In genomic region chrX:22742174-22742573, GRCh38 we compare ENCODE assay signal across 19 cellular contexts.
DNase-seq lines count a peak whose midpoint lies in the region; ATAC-seq and TF ChIP-seq lines count a peak whose summit lies in the region.
"Had no signal": no experiment of that assay in that cellular context is flagged by ENCODE, and none has a peak within 500 bp of the region (broad histone marks: within the 10 kb centered on the region; RNA-seq: fewer than 3 reads in every experiment).

No MANE protein-coding gene starts in this region.

- H3K4me1 ChIP-seq in body of pancreas (no peaks in the 10 kb centered on the region), right atrium auricular region (no peaks in the 10 kb centered on the region)
- H3K4me1 ChIP-seq: left lung, vagina had no signal

- TF ChIP-seq POLR2A in body of pancreas (IDR thresholded peaks at IDR 0.05), result no peak

- TF ChIP-seq CTCF in AG09309 (IDR thresholded peaks at IDR 0.05; ENCODE audit: control insufficient read depth, insufficient read depth, low read depth, low read length, missing control alignments) (no peak), HFFc6 (IDR thresholded peaks at IDR 0.05) (no peak), fibroblast of villous mesenchyme (IDR thresholded peaks at IDR 0.05; ENCODE audit: insufficient read depth, low read depth, low read length) (no peak), body of pancreas (IDR thresholded peaks at IDR 0.05) (no peak), right atrium auricular region (IDR thresholded peaks at IDR 0.05) (no peak)

- peaks cover 27% of the 10 kb centered on the region for H3K4me1 Mint-ChIP-seq in HFFc6 (ENCODE audit: low read depth)
- H3K4me1 Mint-ChIP-seq: activated naive CD8-positive, alpha-beta T cell treated with anti-CD3 and anti-CD28 coated beads, Interleukin-2, amount 50 U/mL, for 24 hours had no signal

- H3K9me3 Mint-ChIP-seq in HFFc6, result no peaks in the 10 kb centered on the region
- H3K9me3 Mint-ChIP-seq: activated naive CD8-positive, alpha-beta T cell treated with anti-CD3 and anti-CD28 coated beads, Interleukin-2, amount 50 U/mL, for 24 hours; activated T-helper 1 cell treated with anti-CD3 and anti-CD28 coated beads, Interleukin-12 subunit alpha, Interleukin-12 subunit beta, Interleukin-2, Interleukin-4 antibody, amounts not matched to agents 30 ng/mL and 10 ng/mL and 1 ng/mL, durations not matched to agents 14 hours and 24 hours and 36 hours had no signal

- H3K4me3 ChIP-seq in AG09309 (ENCODE audit: control insufficient read depth, low read depth, low read length) (no peak overlapping the region), fibroblast of villous mesenchyme (ENCODE audit: low read depth, low read length) (no peak overlapping the region), body of pancreas (no peak overlapping the region), right atrium auricular region (no peak overlapping the region)
- H3K4me3 ChIP-seq: coronary artery, left lung, vagina had no signal

- DNase-seq in AG09309 (ENCODE audit: low read depth) (peak; percentile 31), HFFc6 (peak; percentile 28), amniotic epithelial cell (ENCODE audit: low read depth) (peak; percentile 74), fibroblast of villous mesenchyme (ENCODE audit: low read depth) (peak; percentile 53), body of pancreas (no peak), right atrium auricular region (ENCODE audit: low spot score) (no peak)
- DNase-seq in central memory CD4-positive, alpha-beta T cell, result no peak
- DNase-seq: activated CD8-positive, alpha-beta T cell treated with anti-CD3 and anti-CD28 coated beads, Interleukin-2, amount 10 ng/mL, durations not matched to agents 7 days and 5 days; activated naive CD8-positive, alpha-beta T cell treated with anti-CD3 and anti-CD28 coated beads, Interleukin-2, amount 50 U/mL, for 24 hours; left lung; NCI-H2029 treated with DMSO at 0.1 percent for 48 hours; NCI-H748 treated with DMSO at 0.1 percent for 48 hours; RPMI8226; stimulated activated naive CD8-positive, alpha-beta T cell treated with anti-CD3 and anti-CD28 coated beads, Interleukin-15, Interleukin-2, amounts not matched to agents 100 U/mL and 50 U/mL, for 24 hours; SW 1271 had no signal

- no peaks in the 10 kb centered on the region for H3K36me3 Mint-ChIP-seq in HFFc6 (ENCODE audit: low read depth)

- ATAC-seq in body of pancreas (no peak), HG03135 (IDR thresholded peaks at IDR 0.05; ENCODE audit: unreplicated experiment) (no peak)
- ATAC-seq: activated CD8-positive, alpha-beta T cell treated with anti-CD3 and anti-CD28 coated beads, Interleukin-2, amount 10 ng/mL, durations not matched to agents 7 days and 5 days; activated naive CD8-positive, alpha-beta T cell treated with anti-CD3 and anti-CD28 coated beads, Interleukin-2, amount 50 U/mL, for 24 hours; left lung; stimulated activated naive CD8-positive, alpha-beta T cell treated with anti-CD3 and anti-CD28 coated beads, Interleukin-15, Interleukin-2, amounts not matched to agents 100 U/mL and 50 U/mL, for 24 hours had no signal

- H3K27me3 Mint-ChIP-seq in HFFc6 (ENCODE audit: insufficient read depth), result no peaks in the 10 kb centered on the region
- H3K27me3 Mint-ChIP-seq: activated naive CD8-positive, alpha-beta T cell treated with anti-CD3 and anti-CD28 coated beads, Interleukin-2, amount 50 U/mL, for 24 hours had no signal

- H3K9me3 ChIP-seq in body of pancreas (no peaks in the 10 kb centered on the region), right atrium auricular region (peaks cover 0 to 4% of the 10 kb centered on the region in 2 donors)
- H3K9me3 ChIP-seq: left lung, vagina had no signal

- no peaks in the 10 kb centered on the region for H3K27me3 ChIP-seq in body of pancreas
- no peaks in the 10 kb centered on the region for H3K27me3 ChIP-seq in right atrium auricular region
- H3K27me3 ChIP-seq: left lung, vagina had no signal

- H3K27ac ChIP-seq in body of pancreas, result no peak overlapping the region
- H3K27ac ChIP-seq in right atrium auricular region, result no peak overlapping the region
- H3K27ac ChIP-seq: coronary artery, left lung, vagina had no signal

- peak overlapping the region; percentile 71 for H3K27ac Mint-ChIP-seq in HFFc6
- H3K27ac Mint-ChIP-seq: activated CD8-positive, alpha-beta T cell treated with anti-CD3 and anti-CD28 coated beads, Interleukin-2, amount 10 ng/mL, durations not matched to agents 7 days and 5 days; activated naive CD8-positive, alpha-beta T cell treated with anti-CD3 and anti-CD28 coated beads, Interleukin-2, amount 50 U/mL, for 24 hours; activated T-helper 1 cell treated with anti-CD3 and anti-CD28 coated beads, Interleukin-12 subunit alpha, Interleukin-12 subunit beta, Interleukin-2, Interleukin-4 antibody, amounts not matched to agents 30 ng/mL and 10 ng/mL and 1 ng/mL, durations not matched to agents 14 hours and 24 hours and 36 hours had no signal

- WGBS in body of pancreas, 2 donors, result 67 to 87% methylated on average over 1 of the region's 1 CpG

- no peak overlapping the region; the same call in 1 of the 2 replicates for H3K4me3 Mint-ChIP-seq in HFFc6
- H3K4me3 Mint-ChIP-seq: activated CD8-positive, alpha-beta T cell treated with anti-CD3 and anti-CD28 coated beads, Interleukin-2, amount 10 ng/mL, durations not matched to agents 7 days and 5 days; activated naive CD8-positive, alpha-beta T cell treated with anti-CD3 and anti-CD28 coated beads, Interleukin-2, amount 50 U/mL, for 24 hours; activated T-helper 1 cell treated with anti-CD3 and anti-CD28 coated beads, Interleukin-12 subunit alpha, Interleukin-12 subunit beta, Interleukin-2, Interleukin-4 antibody, amounts not matched to agents 30 ng/mL and 10 ng/mL and 1 ng/mL, durations not matched to agents 14 hours and 24 hours and 36 hours had no signal

- intact Hi-C loops in body of pancreas (cut with DNase I), result no loop called here

- H3K36me3 ChIP-seq in body of pancreas (replicated peaks in 1 of 2; ENCODE audit: insufficient read depth in 1 of 2, low read depth in 2 of 2) (no peaks in the 10 kb centered on the region), right atrium auricular region (no peaks in the 10 kb centered on the region)
- H3K36me3 ChIP-seq: left lung, vagina had no signal

Comparison
In these comparisons a context has a peak if more than half of its experiments do, and no peak if none do; other contexts are left out.
1. DNase-seq: peak in AG09309 (single experiment), HFFc6 (single experiment), amniotic epithelial cell (single experiment) and fibroblast of villous mesenchyme (single experiment); none in body of pancreas (0 of 4), right atrium auricular region (single experiment) and central memory CD4-positive, alpha-beta T cell (single experiment).